12 cellular contexts compared by ENCODE assay signal in genomic region chr2:134897932-134898331, GRCh38. TPM values are rescaled to one million over a fixed set of nuclear protein-coding genes. Genes with fewer than 3 reads are reported as not detected.
DNase-seq lines count a peak whose midpoint lies in the region; ATAC-seq, FAIRE-seq and TF ChIP-seq lines count a peak whose summit lies in the region.
"Had no signal": no experiment of that assay in that cellular context is flagged by ENCODE, and none has a peak within 500 bp of the region (broad histone marks: within the 10 kb centered on the region; RNA-seq: fewer than 3 reads in every experiment).

No MANE protein-coding gene starts in this region.

- no peak overlapping the region for H3K4me2 ChIP-seq in PC-3 (ENCODE audit: low read length)

- no peak overlapping the region for H2AFZ ChIP-seq in PC-3 (ENCODE audit: low read length)
- H2AFZ ChIP-seq: parathyroid adenoma had no signal

- H4K20me1 ChIP-seq in PC-3 (ENCODE audit: low read length) = no peaks in the 10 kb centered on the region

- CTCF ChIA-PET in PC-3 (lab: Charles Lee) = interaction anchor here (0.8 to 1.2 kb wide), 2 partner anchors 438 to 447 kb away, joined by 3 to 5 read pairs; no protein-coding TSS in a partner anchor
- CTCF ChIA-PET in activated CD4-positive, alpha-beta T cell treated with anti-CD3 and anti-CD28 coated beads for 36 hours (lab: Charles Lee) = interaction anchor here (0.7 to 0.9 kb wide), 6 partner anchors 21 to 641 kb away, joined by 3 to 4 read pairs (median 3); no protein-coding TSS in a partner anchor

- no peaks in the 10 kb centered on the region for H3K4me1 Mint-ChIP-seq in activated CD4-positive, alpha-beta T cell treated with anti-CD3 and anti-CD28 coated beads for 36 hours

- H3K27ac Mint-ChIP-seq in activated CD4-positive, alpha-beta T cell treated with anti-CD3 and anti-CD28 coated beads for 36 hours = no peak overlapping the region
- H3K27ac Mint-ChIP-seq: stimulated activated memory B cell treated with anti-CD40 and anti-IgM and Interleukin-4, amounts not matched to agents 10 μg/mL and 1 μg/mL and 100 μg/mL, for 72 hours had no signal

- no peak overlapping the region for H3K9ac ChIP-seq in PC-3 (ENCODE audit: low read length)
- H3K9ac ChIP-seq: parathyroid adenoma had no signal

- H3K9me3 Mint-ChIP-seq in activated CD4-positive, alpha-beta T cell treated with anti-CD3 and anti-CD28 coated beads for 36 hours (ENCODE audit: low read depth) = no peaks in the 10 kb centered on the region
- H3K9me3 Mint-ChIP-seq: stimulated activated memory B cell treated with anti-CD40 and anti-IgM and Interleukin-4, amounts not matched to agents 10 μg/mL and 1 μg/mL and 100 μg/mL, for 72 hours had no signal

- H3K79me2 ChIP-seq in PC-3 (ENCODE audit: low read length) = no peaks in the 10 kb centered on the region
- H3K79me2 ChIP-seq: parathyroid adenoma had no signal

- intact Hi-C loops in PC-3 (cut with micrococcal nuclease) = loop anchor here (2.0 to 10.0 kb wide), 5 partner anchors 81 to 437 kb away; no protein-coding TSS in a partner anchor
- intact Hi-C loops in activated CD4-positive, alpha-beta T cell treated with anti-CD3 and anti-CD28 coated beads for 36 hours (cut with DNase I, micrococcal nuclease) = loop anchor here (1.0 to 10.0 kb wide), 7 partner anchors 116 to 1011 kb away; no protein-coding TSS in a partner anchor

- no peak overlapping the region for H3K27ac ChIP-seq in PC-3 (ENCODE audit: low read length)
- no peak overlapping the region for H3K27ac ChIP-seq in effector memory CD4-positive, alpha-beta T cell (ENCODE audit: insufficient read depth, low read length, poor library complexity, severe bottlenecking)
- H3K27ac ChIP-seq: parathyroid adenoma had no signal

- no peaks in the 10 kb centered on the region for H3K9me3 ChIP-seq in PC-3 (ENCODE audit: low read length)
- H3K9me3 ChIP-seq in effector memory CD4-positive, alpha-beta T cell (ENCODE audit: control insufficient read depth, low read length) = no peaks in the 10 kb centered on the region

- 0 out of 2 replicates have a peak, but pooled peaks cover 4% of the 10 kb centered on the region for H3K4me1 ChIP-seq in PC-3 (ENCODE audit: insufficient read depth, low read length)
- H3K4me1 ChIP-seq in effector memory CD4-positive, alpha-beta T cell (ENCODE audit: control insufficient read depth, insufficient read depth, low read length, poor library complexity, severe bottlenecking) = no peaks in the 10 kb centered on the region
- H3K4me1 ChIP-seq: parathyroid adenoma had no signal

- DNase-seq in EH (ENCODE audit: low read depth) (peak; percentile 12), PC-3 (peak; percentile 47), germinal center (ENCODE audit: low spot score) (peak; percentile 10), erythroblast (lab: John Stamatoyannopoulos, UW) (no peak)
- no peak for DNase-seq in activated CD4-positive, alpha-beta T cell treated with anti-CD3 and anti-CD28 coated beads for 36 hours
- no peak for DNase-seq in effector memory CD4-positive, alpha-beta T cell
- DNase-seq: activated CD4-positive, alpha-beta T cell treated with anti-CD3 and anti-CD28 coated beads, Interleukin-2, amount 50 U/mL, for 4 hours; NCI-H187 treated with DMSO at 0.1 percent for 48 hours had no signal

- no peak overlapping the region for H3K4me3 ChIP-seq in PC-3 (ENCODE audit: low read length)
- H3K4me3 ChIP-seq in effector memory CD4-positive, alpha-beta T cell (ENCODE audit: insufficient read depth, low read depth, low read length, poor library complexity, severe bottlenecking) = no peak overlapping the region

- H3F3A ChIP-seq in PC-3 (ENCODE audit: low read length, unreplicated experiment) = no peaks in the 10 kb centered on the region

- H3K36me3 Mint-ChIP-seq in activated CD4-positive, alpha-beta T cell treated with anti-CD3 and anti-CD28 coated beads for 36 hours (ENCODE audit: low read depth) = no peaks in the 10 kb centered on the region
- H3K36me3 Mint-ChIP-seq: stimulated activated memory B cell treated with anti-CD40 and anti-IgM and Interleukin-4, amounts not matched to agents 10 μg/mL and 1 μg/mL and 100 μg/mL, for 72 hours had no signal

- peak; percentile 58 for TF ChIP-seq CTCF in PC-3 (conservative IDR thresholded peaks at IDR 0.05; ENCODE audit: low read depth, low read length)

- ATAC-seq in PC-3 (no peak), HG02852 (IDR thresholded peaks at IDR 0.05; ENCODE audit: unreplicated experiment) (no peak)
- no peak for ATAC-seq in activated CD4-positive, alpha-beta T cell treated with anti-CD3 and anti-CD28 coated beads for 36 hours
- ATAC-seq: stimulated activated memory B cell treated with anti-CD40 and anti-IgM and Interleukin-4, amounts not matched to agents 10 μg/mL and 1 μg/mL and 100 μg/mL, for 72 hours had no signal

- TF ChIP-seq POLR2A in erythroblast (IDR thresholded peaks at IDR 0.05; ENCODE audit: low read length) = no peak

- no peaks in the 10 kb centered on the region for H3K27me3 ChIP-seq in PC-3 (ENCODE audit: low read length)
- no peaks in the 10 kb centered on the region for H3K27me3 ChIP-seq in effector memory CD4-positive, alpha-beta T cell (replicated peaks; ENCODE audit: control insufficient read depth, insufficient read depth, low read length, poor library complexity, severe bottlenecking)

- H3K36me3 ChIP-seq in PC-3 (ENCODE audit: low read depth, low read length) = no peaks in the 10 kb centered on the region
- no peaks in the 10 kb centered on the region for H3K36me3 ChIP-seq in effector memory CD4-positive, alpha-beta T cell (ENCODE audit: control insufficient read depth, insufficient read depth, low read length)

- POLR2A ChIA-PET in PC-3 (lab: Charles Lee; ENCODE audit: unreplicated experiment) = no interaction called here
- POLR2A ChIA-PET in activated CD4-positive, alpha-beta T cell treated with anti-CD3 and anti-CD28 coated beads for 36 hours (lab: Charles Lee) = interaction anchor here (0.6 kb wide), 1 partner anchor 770 kb away, joined by 4 read pairs; no protein-coding TSS in a partner anchor

- FAIRE-seq in A204.1 (lab: Jason Lieb, UNC) = peak; percentile 99

- H3K4me3 Mint-ChIP-seq in activated CD4-positive, alpha-beta T cell treated with anti-CD3 and anti-CD28 coated beads for 36 hours = no peak overlapping the region
- H3K4me3 Mint-ChIP-seq: stimulated activated memory B cell treated with anti-CD40 and anti-IgM and Interleukin-4, amounts not matched to agents 10 μg/mL and 1 μg/mL and 100 μg/mL, for 72 hours had no signal

- BruUV-seq in PC-3 (replicated peaks; lab: Mats Ljungman, UMichigan) = no TSS peak

- H3K27me3 Mint-ChIP-seq in activated CD4-positive, alpha-beta T cell treated with anti-CD3 and anti-CD28 coated beads for 36 hours = no peaks in the 10 kb centered on the region
- H3K27me3 Mint-ChIP-seq: stimulated activated memory B cell treated with anti-CD40 and anti-IgM and Interleukin-4, amounts not matched to agents 10 μg/mL and 1 μg/mL and 100 μg/mL, for 72 hours had no signal

- H3K9me2 ChIP-seq in PC-3 (replicated peaks; ENCODE audit: low read length) = no peaks in the 10 kb centered on the region

RNA-seq across cellular contexts. Expression of gene CCNT2, which starts 20.7 kb away (rescaled TPM):
- total RNA-seq in PC-3 (2014; rRNA removed) = 16.2 and 18.9 TPM in 2 replicates
- 10 to 100 TPM; 29.3 to 36.6 TPM for total RNA-seq in activated CD4-positive, alpha-beta T cell treated with anti-CD3 and anti-CD28 coated beads for 36 hours

RNA-seq across cellular contexts. Expression of gene ACMSD, which starts 59.5 kb away (rescaled TPM):
- total RNA-seq in PC-3 (2014; rRNA removed) = not detected in 2 replicates
- total RNA-seq in activated CD4-positive, alpha-beta T cell treated with anti-CD3 and anti-CD28 coated beads for 36 hours = not detected

Comparison
In these comparisons a context has a peak if more than half of its experiments do, and no peak if none do; other contexts are left out.
1. DNase-seq: peak in EH (single experiment), PC-3 (single experiment) and germinal center (single experiment); none in erythroblast (0 of 2), activated CD4-positive, alpha-beta T cell treated with anti-CD3 and anti-CD28 coated beads for 36 hours (single experiment) and effector memory CD4-positive, alpha-beta T cell (0 of 3).